1 cellular context compared by ENCODE assay signal in genomic region chr17:81921996-81922565, GRCh38.
TF ChIP-seq lines count a peak whose summit lies in the region.

No MANE protein-coding gene starts in this region.

TF ChIP-seq in HepG2, 621 proteins besides CTCF, POLR2A, EP300 and RAD21:
- TF ChIP-seq TEAD3 (CRISPR knock-in tag; optimal IDR thresholded peaks at IDR 0.05; ENCODE audit: borderline replicate concordance) (no peak), ZNF670 (CRISPR knock-in tag; IDR thresholded peaks at IDR 0.05; ENCODE audit: borderline replicate concordance) (no peak), HIC2 (CRISPR knock-in tag; IDR thresholded peaks at IDR 0.05; ENCODE audit: low read depth) (no peak), PRPF4 (IDR thresholded peaks at IDR 0.05; ENCODE audit: low read depth, low read length, poor library complexity, severe bottlenecking) (no peak), ZNF205 (CRISPR knock-in tag; IDR thresholded peaks at IDR 0.05) (no peak), ZBTB49 (CRISPR knock-in tag; IDR thresholded peaks at IDR 0.05; ENCODE audit: borderline replicate concordance) (no peak), BRD4 (CRISPR knock-in tag; IDR thresholded peaks at IDR 0.05) (0 out of 2 replicates have a peak, but pooled peaks have one; percentile 26), PCBP2 (optimal IDR thresholded peaks at IDR 0.05; ENCODE audit: low read depth, low read length, poor library complexity, severe bottlenecking) (no peak), RBM22 (optimal IDR thresholded peaks at IDR 0.05; ENCODE audit: low read length) (peak; percentile 43), ZFP36L2 (CRISPR knock-in tag; IDR thresholded peaks at IDR 0.05) (no peak), HNRNPL (IDR thresholded peaks at IDR 0.05; ENCODE audit: low read depth, low read length) (0 out of 2 replicates have a peak, but pooled peaks have one; percentile 1), BATF2 (CRISPR knock-in tag; IDR thresholded peaks at IDR 0.05) (no peak), THAP9 (CRISPR knock-in tag; IDR thresholded peaks at IDR 0.05; ENCODE audit: borderline replicate concordance) (no peak), SALL1 (CRISPR knock-in tag; IDR thresholded peaks at IDR 0.05) (no peak), ZFP91 (CRISPR knock-in tag; IDR thresholded peaks at IDR 0.05; ENCODE audit: borderline replicate concordance) (no peak), CBX5 (CRISPR knock-in tag; IDR thresholded peaks at IDR 0.05; ENCODE audit: borderline replicate concordance) (no peak), ZBTB7B (CRISPR knock-in tag; IDR thresholded peaks at IDR 0.05) (no peak), HBP1 (CRISPR knock-in tag; IDR thresholded peaks at IDR 0.05; ENCODE audit: low read depth) (no peak), IKZF5 (CRISPR knock-in tag; IDR thresholded peaks at IDR 0.05) (no peak), TP53 (CRISPR knock-in tag; conservative IDR thresholded peaks at IDR 0.05) (no peak), LBX2 (CRISPR knock-in tag; IDR thresholded peaks at IDR 0.05; ENCODE audit: borderline replicate concordance) (no peak), NAIF1 (CRISPR knock-in tag; IDR thresholded peaks at IDR 0.05; ENCODE audit: borderline replicate concordance) (no peak), KDM1A (CRISPR knock-in tag; IDR thresholded peaks at IDR 0.05) (no peak), WIZ (CRISPR knock-in tag; IDR thresholded peaks at IDR 0.05) (no peak)
TF ChIP-seq in HepG2: peak in this region for 3.
